Comparison of ENCODE assay signal across 8 cellular contexts in genomic region chr18:13218376-13219011, GRCh38. TPM values are rescaled to one million over a fixed set of nuclear protein-coding genes. Genes with fewer than 3 reads are reported as not detected.
A peak's percentile ranks its signal among the peaks of the same experiment; 100 is the strongest.
DNase-seq lines count a peak whose midpoint lies in the region; ATAC-seq, FAIRE-seq and TF ChIP-seq lines count a peak whose summit lies in the region.

Gene LDLRAD4, plus strand, starts transcription at chr18:13218760.

- no peak within 1 kb of the TSS for H3K27ac ChIP-seq in cardiac muscle cell
- peak within 1 kb of the TSS; percentile 46 to 80 (median 66) for H3K27ac ChIP-seq in pancreas

- H3K36me3 ChIP-seq in cardiac muscle cell = no peaks in the 10 kb centered on the region
- no peaks in the 10 kb centered on the region for H3K36me3 ChIP-seq in pancreas

- no peak for TF ChIP-seq CTCF in GM12864 (IDR thresholded peaks at IDR 0.05; ENCODE audit: low read depth, low read length, missing control alignments)
- no peak for TF ChIP-seq CTCF in cardiac muscle cell (IDR thresholded peaks at IDR 0.05; ENCODE audit: low read depth, low read length)
- TF ChIP-seq CTCF in pancreas (IDR thresholded peaks at IDR 0.05) = no peak

- FAIRE-seq in pancreas (lab: Jason Lieb, UNC) = no peak

- H3K27me3 ChIP-seq in cardiac muscle cell (peaks cover 33% of the 10 kb centered on the region), pancreas (no peaks in the 10 kb centered on the region)

- H3K9me3 ChIP-seq in cardiac muscle cell (ENCODE audit: low read depth) = no peaks in the 10 kb centered on the region
- no peaks in the 10 kb centered on the region for H3K9me3 ChIP-seq in pancreas

- H3K4me1 ChIP-seq in cardiac muscle cell (ENCODE audit: low read depth) (peaks cover 27% of the 10 kb centered on the region), pancreas (peaks cover 0 to 17% (median 14%) of the 10 kb centered on the region in 3 donors)

- H3K4me3 ChIP-seq in GM12864 (ENCODE audit: low read depth, low read length) (peak within 1 kb of the TSS; percentile 43), cardiac muscle cell (peak within 1 kb of the TSS; percentile 45), pancreas (peak within 1 kb of the TSS; percentile 59 to 75 (median 65))

- DNase-seq in GM12864 (ENCODE audit: low read depth) (no peak), NCI-H774 (lab: John Stamatoyannopoulos, UW) (peak; percentile 45), cardiac muscle cell (ENCODE audit: low read depth in 1 of 2, low spot score in 1 of 2) (peak in 1 of 2 donors; percentile 74), pancreas (peak in 5 of 6 donors; percentile 19 to 78 (median 42))
- peak in 3 of 4 experiments; percentile 10 to 50 (median 11) for DNase-seq in activated naive CD4-positive, alpha-beta T cell (lab: John Stamatoyannopoulos, UW)

- WGBS in pancreas, 2 donors = 1% methylated on average over 56 to 58 of the region's 58 CpGs

- intact Hi-C loops in pancreas (cut with DNase I) = loop anchor here in 1 of 3 donors (5.0 to 10.0 kb wide), 2 partner anchors 309 to 416 kb away; no protein-coding TSS in a partner anchor

- peak; percentile 22 to 47 (median 37) for ATAC-seq in pancreas
- ATAC-seq in GM21529 (IDR thresholded peaks at IDR 0.05; ENCODE audit: unreplicated experiment) = no peak
- no peak for ATAC-seq in GM18861 (IDR thresholded peaks at IDR 0.05; ENCODE audit: unreplicated experiment)
- ATAC-seq in HG02938 (IDR thresholded peaks at IDR 0.05; ENCODE audit: unreplicated experiment) = no peak

RNA-seq across cellular contexts. Expression of gene LDLRAD4, which starts in this region (rescaled TPM):
- total RNA-seq in cardiac muscle cell = 7.9 and 10.5 TPM in 2 replicates
- 7.6 and 11.5 TPM in 2 replicates for polyA plus RNA-seq in cardiac muscle cell
- total RNA-seq in pancreas = 10 to 100 TPM in 2 of 6 donors, 1 to 10 TPM in 4; 3.3 to 21.8 (median 7.8) TPM
- 1 to 10 TPM; 2.5 to 2.6 TPM for polyA plus RNA-seq in pancreas

Comparison
In these comparisons a context has a peak if more than half of its experiments do, and no peak if none do; other contexts are left out.
1. ATAC-seq: peak in pancreas (4 of 4); none in GM21529 (single experiment), GM18861 (single experiment) and HG02938 (single experiment).
2. Peak in every context shown above with its lines, with median percentiles within 50 percentile points of each other: H3K4me3 ChIP-seq.